ENCODE assay signal across 19 cellular contexts in genomic region chr2:25129901-25130520, GRCh38. TPM values are rescaled to one million over a fixed set of nuclear protein-coding genes. Genes with fewer than 3 reads are reported as not detected.
DNase-seq lines count a peak whose midpoint lies in the region; ATAC-seq, FAIRE-seq and TF ChIP-seq lines count a peak whose summit lies in the region.
"Had no signal": no experiment of that assay in that cellular context is flagged by ENCODE, and none has a peak within 500 bp of the region (broad histone marks: within the 10 kb centered on the region; RNA-seq: fewer than 3 reads in every experiment).

No MANE protein-coding gene starts in this region.

- no peak overlapping the region for H2AFZ ChIP-seq in GM12878 (ENCODE audit: control insufficient read depth, low read depth, low read length)

- no peaks in the 10 kb centered on the region for H3K36me3 ChIP-seq in GM12878 (ENCODE audit: control insufficient read depth in 2 of 2, insufficient read depth in 2 of 2, low read length in 1 of 2)
- H3K36me3 ChIP-seq in sigmoid colon, result no peaks in the 10 kb centered on the region
- H3K36me3 ChIP-seq: right atrium auricular region, tibial artery had no signal

- SMC1A ChIA-PET in GM12878 (lab: Charles Lee; ENCODE audit: uncharacterized antibody, unreplicated experiment), result interaction anchor here (1.1 to 5.5 kb wide), 9 partner anchors 10 to 720 kb away, joined by 3 to 74 read pairs (median 4); no protein-coding TSS in a partner anchor

- POLR2A ChIA-PET in GM12878 (lab: Charles Lee), result interaction anchor here (1.2 kb wide), 1 partner anchor 155 kb away, joined by 6 read pairs; no protein-coding TSS in a partner anchor

- TF ChIP-seq CTCF in NB4 (IDR thresholded peaks at IDR 0.05; ENCODE audit: low read depth, low read length) (peak; percentile 32), GM12878 (IDR thresholded peaks at IDR 0.05 in 2 of 3, conservative IDR thresholded peaks at IDR 0.05 in 1 of 3; ENCODE audit: control insufficient read depth in 2 of 3, extremely low read depth in 1 of 3, insufficient read depth in 1 of 3, low read depth in 3 of 3, low read length in 3 of 3) (no peak), sigmoid colon (IDR thresholded peaks at IDR 0.05) (no peak)

- H3K4me2 ChIP-seq in GM12878 (ENCODE audit: control insufficient read depth, insufficient read depth), result no peak overlapping the region
- H3K4me2 ChIP-seq: KMS-11 had no signal

- H3K27ac ChIP-seq in GM12878 (ENCODE audit: control insufficient read depth, insufficient read depth), result no peak overlapping the region
- no peak overlapping the region for H3K27ac ChIP-seq in sigmoid colon
- H3K27ac ChIP-seq: KMS-11, parathyroid adenoma, right atrium auricular region, tibial artery had no signal

- no peak overlapping the region for H3K9ac ChIP-seq in GM12878 (ENCODE audit: control insufficient read depth, insufficient read depth, low read length)
- H3K9ac ChIP-seq: KMS-11, parathyroid adenoma had no signal

- no peak overlapping the region for H3K4me3 ChIP-seq in NB4 (ENCODE audit: low read depth, low read length)
- H3K4me3 ChIP-seq in GM12878, result no peak overlapping the region
- no peak overlapping the region for H3K4me3 ChIP-seq in sigmoid colon
- H3K4me3 ChIP-seq: right atrium auricular region, tibial artery had no signal

- WGBS in GM12878 (ENCODE audit: insufficient coverage, insufficient replicate concordance, low lambda C conversion rate, missing lambda C conversion rate), result 65% methylated on average over 15 of the region's 15 CpGs
- 89 to 90% methylated on average over 15 of the region's 15 CpGs for WGBS in sigmoid colon, 2 donors

- CTCF ChIA-PET in GM12878 (lab: Yijun Ruan, JAX), result interaction anchor here (0.6 to 4.5 kb wide), 11 partner anchors 10 to 720 kb away, joined by 3 to 174 read pairs (median 6); no protein-coding TSS in a partner anchor

- peak; percentile 17; the same call in 2 of the 3 replicates for ATAC-seq in GM12878
- no peak for ATAC-seq in sciatic nerve
- ATAC-seq in GM19328 (IDR thresholded peaks at IDR 0.05; ENCODE audit: unreplicated experiment), result no peak

- peaks cover 49% of the 10 kb centered on the region for H3K27me3 Mint-ChIP-seq in T-helper 2 cell treated with Interferon-gamma antibody and Interleukin-4, amounts not matched to agents 5 μg/mL and 100 μg/mL, for 36 hours (ENCODE audit: low read depth)

- no peaks in the 10 kb centered on the region for H3K79me2 ChIP-seq in GM12878 (ENCODE audit: control insufficient read depth, insufficient read depth, low read length)
- H3K79me2 ChIP-seq: parathyroid adenoma had no signal

- no peak for FAIRE-seq in GM12878 (lab: Jason Lieb, UNC)

- no peak overlapping the region for H3K4me3 Mint-ChIP-seq in T-helper 2 cell treated with Interferon-gamma antibody and Interleukin-4, amounts not matched to agents 5 μg/mL and 100 μg/mL, for 36 hours
- H3K4me3 Mint-ChIP-seq: nephron had no signal

- no peaks in the 10 kb centered on the region for H3K9me3 Mint-ChIP-seq in T-helper 2 cell treated with Interferon-gamma antibody and Interleukin-4, amounts not matched to agents 5 μg/mL and 100 μg/mL, for 36 hours
- H3K9me3 Mint-ChIP-seq: activated naive CD4-positive, alpha-beta T cell treated with anti-CD3 and anti-CD28 coated beads, Interleukin-2, amount 10 ng/mL, durations not matched to agents 7 days and 5 days; nephron had no signal

- intact Hi-C loops in GM12878 (cut with micrococcal nuclease; ENCODE audit: unreplicated experiment) (loop anchor here (1.0 to 10.0 kb wide), 3 partner anchors 155 to 720 kb away; no protein-coding TSS in a partner anchor), sciatic nerve (cut with DNase I) (loop anchor here (5.0 kb wide), 1 partner anchor 143 kb away; no protein-coding TSS in a partner anchor), sigmoid colon (cut with DNase I) (loop anchor here (1.0 to 5.0 kb wide), 2 partner anchors 88 to 155 kb away; partner anchors contain the start of gene EFR3B)

- H3K9me3 ChIP-seq in GM12878 (replicated peaks; ENCODE audit: control insufficient read depth, insufficient read depth, low read length), result no peaks in the 10 kb centered on the region
- H3K9me3 ChIP-seq in sigmoid colon, result no peaks in the 10 kb centered on the region
- H3K9me3 ChIP-seq: right atrium auricular region, tibial artery had no signal

- RAD21 ChIA-PET in GM12878 (lab: Charles Lee; ENCODE audit: unreplicated experiment), result interaction anchor here (0.6 to 5.7 kb wide), 14 partner anchors 15 to 1789 kb away, joined by 3 to 97 read pairs (median 5); no protein-coding TSS in a partner anchor

- peak overlapping the region; percentile 24 for H3K27ac Mint-ChIP-seq in T-helper 2 cell treated with Interferon-gamma antibody and Interleukin-4, amounts not matched to agents 5 μg/mL and 100 μg/mL, for 36 hours
- H3K27ac Mint-ChIP-seq: activated naive CD4-positive, alpha-beta T cell treated with anti-CD3 and anti-CD28 coated beads, Interleukin-2, amount 10 ng/mL, durations not matched to agents 7 days and 5 days; B cell; nephron had no signal

- no peak for TF ChIP-seq POLR2A in NB4 (IDR thresholded peaks at IDR 0.05; ENCODE audit: extremely low read depth, insufficient read length)
- TF ChIP-seq POLR2A in GM12878 (IDR thresholded peaks at IDR 0.05; ENCODE audit: low read depth, low read length), result no peak
- TF ChIP-seq POLR2A in sigmoid colon (IDR thresholded peaks at IDR 0.05), result no peak

- in situ Hi-C loops in GM12878 (cut with MboI), result loop anchor here (5.0 kb wide), 2 partner anchors 153 to 723 kb away; no protein-coding TSS in a partner anchor

- no peaks in the 10 kb centered on the region for H3K36me3 Mint-ChIP-seq in T-helper 2 cell treated with Interferon-gamma antibody and Interleukin-4, amounts not matched to agents 5 μg/mL and 100 μg/mL, for 36 hours (ENCODE audit: low read depth)
- H3K36me3 Mint-ChIP-seq: activated naive CD4-positive, alpha-beta T cell treated with anti-CD3 and anti-CD28 coated beads, Interleukin-2, amount 10 ng/mL, durations not matched to agents 7 days and 5 days had no signal

- DNase-seq in T-helper 2 cell treated with Interferon-gamma antibody and Interleukin-4, amounts not matched to agents 5 μg/mL and 100 μg/mL, for 36 hours (ENCODE audit: low spot score), result no peak
- no peak for DNase-seq in T-helper 2 cell
- DNase-seq in NB4 (ENCODE audit: low read depth), result peak; percentile 37
- DNase-seq in GM12878 (ENCODE audit: low read depth, low spot score), result no peak
- DNase-seq in sciatic nerve (ENCODE audit: low spot score), result peak; percentile 64
- DNase-seq in NCI-H1092 treated with DMSO at 0.1 percent for 48 hours (lab: John Stamatoyannopoulos, UW), result no peak
- no peak for DNase-seq in sigmoid colon
- DNase-seq: cortex of kidney had no signal

- H3K4me1 ChIP-seq in GM12878 (ENCODE audit: control insufficient read depth, insufficient read depth, low read length) (no peaks in the 10 kb centered on the region), sigmoid colon (peaks cover 0 to 4% (median 1%) of the 10 kb centered on the region in 4 donors)
- H3K4me1 ChIP-seq: parathyroid adenoma had no signal

- H3K4me1 Mint-ChIP-seq in T-helper 2 cell treated with Interferon-gamma antibody and Interleukin-4, amounts not matched to agents 5 μg/mL and 100 μg/mL, for 36 hours (ENCODE audit: low read depth), result peaks cover 3% of the 10 kb centered on the region

- no TSS peak for BruUV-seq in GM12878 (replicated peaks; lab: Mats Ljungman, UMichigan)

- TF ChIP-seq RAD21 in GM12878 (IDR thresholded peaks at IDR 0.05; ENCODE audit: insufficient read depth, low read depth, low read length), result no peak

- H4K20me1 ChIP-seq in GM12878 (ENCODE audit: control insufficient read depth, insufficient read depth), result no peaks in the 10 kb centered on the region

- peaks cover 0 to 5% of the 10 kb centered on the region in 2 experiments; a peak in 3 of 4 replicates for H3K27me3 ChIP-seq in GM12878 (replicated peaks in 1 of 2; ENCODE audit: control insufficient read depth in 2 of 2, insufficient read depth in 2 of 2, low read length in 1 of 2)
- peaks cover 0 to 21% (median 4%) of the 10 kb centered on the region in 3 donors for H3K27me3 ChIP-seq in sigmoid colon
- H3K27me3 ChIP-seq: right atrium auricular region had no signal

- TF ChIP-seq EP300 in GM12878 (IDR thresholded peaks at IDR 0.05; ENCODE audit: borderline replicate concordance in 1 of 2, control insufficient read depth in 1 of 2, low read depth in 2 of 2, low read length in 2 of 2) (no peak), sigmoid colon (IDR thresholded peaks at IDR 0.05) (no peak)

TF ChIP-seq in GM12878, 131 proteins besides CTCF, POLR2A, EP300 and RAD21 (continues in another document):
- no peak for TF ChIP-seq ZSCAN29 (IDR thresholded peaks at IDR 0.05)

RNA-seq across cellular contexts. Expression of gene POMC, which starts 38.4 kb away (rescaled TPM):
- not detected in 2 replicates for total RNA-seq in GM12878 (2013; cell fraction: nucleolus; rRNA removed)
- total RNA-seq in GM12878 (2014; rRNA removed) (10.3 and 14.7 TPM in 2 replicates), GM12878 (2014; rRNA removed; fragmentation: Illumina TruSeq; extraction: Trizol) (1.0 and 1.3 TPM in 2 replicates), GM12878 (2021) (6.2 and 6.8 TPM in 2 replicates), sciatic nerve (1.1 TPM), sigmoid colon (10 to 100 TPM; 18.1 to 34.2 (median 20.4) TPM)
- 1.3 TPM for polyA plus RNA-seq in GM12878 (2011; ENCODE audit: low read depth)
- polyA plus RNA-seq in GM12878 (2011; rRNA removed) (0.05 TPM in 1 of 2 replicates, not detected in the other), GM12878 (2014; fragmentation: Illumina TruSeq; extraction: Trizol) (0.15 TPM in 1 of 2 replicates, not detected in the other), GM12878 (2014; fragmentation: Nextera tagmentation; extraction: Ambion mirVana) (under 1 TPM in 1 of 2 experiments, not detected in 1; 0.11 TPM), GM12878 (2014; rRNA removed) (11.9 and 12.7 TPM in 2 replicates), GM12878 (2016; fragmentation: Nextera tagmentation; extraction: Ambion mirVana) (10 to 100 TPM; 11.0 to 11.7 TPM), sigmoid colon (1 to 10 TPM in 2 of 3 donors, under 1 TPM in 1; 0.69 to 3.1 (median 3.0) TPM)
- polyA plus RNA-seq in GM12878 (2011; cell fraction: cytosol; rRNA removed), result 0.19 and 0.30 TPM in 2 replicates
- polyA plus RNA-seq in GM12878 (2011; cell fraction: nucleus; rRNA removed), result 0.15 and 0.25 TPM in 2 replicates
- polyA plus RNA-seq in GM12878 (2012), result 5.3 and 5.4 TPM in 2 replicates
- not detected in 2 replicates for polyA minus RNA-seq in GM12878 (2011; rRNA and poly(A)+ RNA removed)
- not detected in 2 replicates for polyA minus RNA-seq in GM12878 (2011; cell fraction: cytosol; rRNA and poly(A)+ RNA removed)
- not detected in 2 replicates for polyA minus RNA-seq in GM12878 (2011; cell fraction: nucleus; rRNA and poly(A)+ RNA removed)
- total RNA-seq: A172, H4, HT1080 had no signal

Comparison
In these comparisons a context has a peak if more than half of its experiments do, and no peak if none do; other contexts are left out.
1. DNase-seq: peak in NB4 (single experiment) and sciatic nerve (single experiment); none in T-helper 2 cell treated with Interferon-gamma antibody and Interleukin-4, amounts not matched to agents 5 μg/mL and 100 μg/mL, for 36 hours (single experiment), T-helper 2 cell (0 of 5), GM12878 (single experiment), NCI-H1092 treated with DMSO at 0.1 percent for 48 hours (single experiment) and sigmoid colon (single experiment).